ENCODE assay signal across 30 cellular contexts in the genomic region with DNA sequence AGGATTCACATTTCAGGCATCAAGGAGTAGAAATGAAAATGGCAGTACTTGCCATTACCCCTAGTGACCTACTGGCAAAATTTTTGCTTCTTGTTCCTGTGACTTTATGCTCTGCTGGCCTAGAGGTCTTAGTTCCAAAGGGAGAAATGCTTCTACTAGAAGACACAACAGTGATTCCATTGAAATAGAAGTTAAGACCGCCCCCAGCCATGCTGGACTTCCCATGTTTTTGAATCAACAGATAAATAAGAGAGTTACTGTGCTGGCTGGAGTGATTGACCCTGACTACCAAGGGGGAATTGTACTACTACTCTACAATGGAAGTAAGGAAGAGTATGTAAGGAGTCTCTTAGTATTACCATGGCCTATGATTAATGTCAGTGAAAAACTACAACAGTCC.
"Had no signal": no experiment of that assay in that cellular context is flagged by ENCODE, and none has a peak within 500 bp of the region (broad histone marks: within the 10 kb centered on the region; RNA-seq: fewer than 3 reads in every experiment).

No MANE protein-coding gene starts in this region.

- DNase-seq: Karpas-422, Kasumi-1, KG1, MM.1S, MV-4-11, NCI-H1048, NCI-H1092, NCI-H1105, NCI-H1105 treated with DMSO at 0.1 percent for 48 hours, NCI-H1417, NCI-H1436, NCI-H1436 treated with DMSO at 0.1 percent for 48 hours, NCI-H146, NCI-H1694, NCI-H1694 treated with DMSO at 0.1 percent for 48 hours, NCI-H187, NCI-H187 treated with DMSO at 0.1 percent for 48 hours, NCI-H1930, NCI-H2029, NCI-H2029 treated with DMSO at 0.1 percent for 48 hours, NCI-H2081, NCI-H2081 treated with DMSO at 0.1 percent for 48 hours, NCI-H2107, NCI-H2171, NCI-H2171 treated with DMSO at 0.1 percent for 48 hours, NCI-H2227 treated with DMSO at 0.1 percent for 48 hours, NCI-H226, NCI-H345, NCI-H510A, NCI-H510A treated with DMSO at 0.1 percent for 48 hours had no signal
